8 cellular contexts compared by ENCODE assay signal in the genomic region with DNA sequence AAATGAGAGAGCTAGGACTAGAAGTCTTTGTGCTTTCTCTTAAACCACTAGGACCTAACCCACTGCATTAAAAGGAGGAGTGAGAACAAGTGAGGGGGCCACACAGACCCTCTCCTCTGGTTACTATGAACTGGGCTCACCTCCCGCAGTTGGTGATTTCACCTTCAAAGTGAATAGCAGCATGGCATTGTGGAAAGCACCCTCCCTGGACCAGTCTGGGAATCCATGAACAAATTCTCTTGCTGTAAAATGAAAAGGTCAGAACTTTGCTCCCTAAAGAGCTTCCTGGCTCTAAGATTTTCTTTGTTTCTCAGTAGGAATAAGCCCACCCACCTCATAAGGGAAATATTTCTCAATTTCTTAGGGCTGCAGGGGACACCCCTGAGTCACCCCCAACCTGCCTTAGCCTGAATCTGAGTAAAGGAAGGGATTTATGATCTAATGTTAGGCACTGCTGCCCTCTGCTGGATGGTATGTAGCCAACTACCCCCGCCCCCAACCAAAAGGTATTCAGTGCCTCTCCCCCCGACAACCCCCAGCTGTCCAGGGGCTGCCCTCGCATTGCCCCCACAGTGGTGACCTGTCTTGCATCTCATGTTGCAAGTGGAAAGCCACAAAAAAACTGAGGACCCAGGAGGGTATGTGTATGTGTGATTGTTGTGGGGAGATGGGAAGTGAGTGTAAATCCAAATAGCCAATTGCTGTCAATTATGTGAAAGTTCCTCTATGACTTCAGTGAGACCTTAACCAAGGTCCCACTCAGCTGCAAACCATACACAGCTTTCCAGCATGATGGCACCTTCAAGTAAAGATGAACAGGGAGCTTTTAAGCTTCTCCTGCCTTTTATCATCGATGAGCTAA.
DNase-seq lines count a peak whose midpoint lies in the region; ATAC-seq, FAIRE-seq and TF ChIP-seq lines count a peak whose summit lies in the region.

No MANE protein-coding gene starts in this region.

- ATAC-seq in GM21723 (IDR thresholded peaks at IDR 0.05; ENCODE audit: unreplicated experiment), result peak; percentile 56

- DNase-seq in D341Med (ENCODE audit: low spot score) (peak; percentile 74), NCI-H1417 treated with DMSO at 0.1 percent for 48 hours (lab: John Stamatoyannopoulos, UW) (peak; percentile 22), T-helper 2 cell (peak in 3 of 5 experiments; percentile 2 to 46 (median 3)), bronchial epithelial cell (ENCODE audit: low read depth) (peak; percentile 69), kidney glomerular epithelial cell (lab: John Stamatoyannopoulos, UW) (peak; percentile 59), HCEC 1CT (no peak)
- DNase-seq in stimulated activated CD4-positive, alpha-beta T cell treated with anti-CD3 and anti-CD28 coated beads, TNF-alpha, amount 100 ng/mL, for 24 hours (ENCODE audit: low read depth in 3 of 3), result peak; percentile 6 to 28 (median 21)

- H3K4me3 ChIP-seq in bronchial epithelial cell (ENCODE audit: low read depth, low read length), result no peak overlapping the region

- H3K27me3 ChIP-seq in bronchial epithelial cell (ENCODE audit: control insufficient read depth, insufficient read depth, low read length), result no peaks in the 10 kb centered on the region

- FAIRE-seq in bronchial epithelial cell (lab: Jason Lieb, UNC), result peak; percentile 32

- no peaks in the 10 kb centered on the region for H3K36me3 ChIP-seq in bronchial epithelial cell (ENCODE audit: control insufficient read depth, insufficient read depth, low read length)

- peak; percentile 75 for TF ChIP-seq CTCF in bronchial epithelial cell (IDR thresholded peaks at IDR 0.05; ENCODE audit: insufficient read depth, low read length, severe bottlenecking)
